8 cellular contexts compared by ENCODE assay signal in the genomic region with DNA sequence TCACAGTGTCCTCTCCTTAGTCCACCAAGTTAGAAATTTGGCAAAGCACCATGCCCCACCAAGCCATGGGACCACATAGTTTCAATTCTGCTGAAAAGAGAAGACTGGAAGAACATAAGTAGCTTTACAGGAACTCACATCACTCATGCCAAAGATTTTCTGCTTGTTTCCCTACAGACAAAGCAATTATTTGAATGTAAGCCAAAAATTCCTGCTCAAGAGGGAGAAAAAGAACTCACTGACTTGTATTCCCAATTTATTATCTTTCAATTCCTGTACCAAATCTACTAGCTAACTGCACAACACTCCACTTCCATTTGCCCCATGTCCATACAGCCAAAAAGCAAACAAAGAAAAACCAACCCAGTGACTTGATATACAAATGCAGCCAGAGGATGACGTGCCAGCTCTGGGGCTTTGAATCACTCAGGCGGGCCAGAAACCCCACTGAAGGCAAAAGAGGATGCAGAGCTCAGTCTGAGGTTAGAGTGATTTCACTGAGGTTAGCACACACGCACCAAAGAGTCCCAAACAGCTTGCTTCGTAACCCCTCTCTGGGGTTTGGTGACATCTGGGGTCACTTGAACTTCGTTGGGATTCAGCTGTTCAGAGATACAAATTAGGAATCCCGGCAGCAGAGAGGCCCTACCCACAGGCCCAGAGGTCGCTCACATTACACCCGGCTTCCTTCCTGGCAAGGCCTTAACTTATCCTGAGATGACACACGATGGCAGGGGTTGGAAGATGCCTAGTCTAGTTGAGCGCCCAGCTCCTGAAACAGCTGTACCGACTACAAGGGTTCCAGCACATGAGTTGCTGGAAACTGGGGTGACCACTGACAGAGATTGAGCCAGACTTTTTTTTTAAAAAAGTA. TPM values are rescaled to one million over a fixed set of nuclear protein-coding genes. Genes with fewer than 3 reads are reported as not detected.
DNase-seq lines count a peak whose midpoint lies in the region; ATAC-seq and TF ChIP-seq lines count a peak whose summit lies in the region.

No MANE protein-coding gene starts in this region.

- POLR2A ChIA-PET in CD4-positive, alpha-beta T cell (lab: Charles Lee), result interaction anchor here (0.6 to 2.7 kb wide), 27 partner anchors 9 to 1306 kb away, joined by 3 to 37 read pairs (median 4); partner anchors contain the start of genes CAPN7, DPH3 and OXNAD1

- H3K36me3 Mint-ChIP-seq in CD4-positive, alpha-beta T cell (ENCODE audit: low read depth), result peaks cover 18% of the 10 kb centered on the region

- peak overlapping the region; percentile 74 for H3K4me3 ChIP-seq in coronary artery

- H3K4me1 Mint-ChIP-seq in CD4-positive, alpha-beta T cell (ENCODE audit: low read depth), result peaks cover 84% of the 10 kb centered on the region

- CTCF ChIA-PET in CD4-positive, alpha-beta T cell (lab: Charles Lee), result interaction anchor here (0.8 to 2.1 kb wide), 19 partner anchors 14 to 247 kb away, joined by 3 to 8 read pairs (median 4); partner anchors contain the start of genes DPH3 and OXNAD1

- H3K27me3 Mint-ChIP-seq in CD4-positive, alpha-beta T cell, result no peaks in the 10 kb centered on the region

- TF ChIP-seq CTCF in CD4-positive, alpha-beta T cell (IDR thresholded peaks at IDR 0.05), result no peak
- TF ChIP-seq CTCF in coronary artery (IDR thresholded peaks at IDR 0.05), result no peak

- ATAC-seq in CD4-positive, alpha-beta T cell (ENCODE audit: poor library complexity), result peak; percentile 83
- ATAC-seq in GM19452 (IDR thresholded peaks at IDR 0.05; ENCODE audit: unreplicated experiment) (peak; percentile 47), HG03521 (IDR thresholded peaks at IDR 0.05; ENCODE audit: unreplicated experiment) (peak; percentile 50)

- H3K9me3 ChIP-seq in CD4-positive, alpha-beta T cell (ENCODE audit: control insufficient read depth, low read length), result no peaks in the 10 kb centered on the region

- H3K27ac Mint-ChIP-seq in CD4-positive, alpha-beta T cell, result peak overlapping the region; percentile 89

- DNase-seq in CD4-positive, alpha-beta T cell, result peak; percentile 57 to 86 (median 64)
- peak; percentile 69 for DNase-seq in activated CD4-positive, CD25-positive, alpha-beta regulatory T cell treated with anti-CD3 and anti-CD28 coated beads, Interleukin-2, amount 50 U/mL, for 72 hours
- DNase-seq in coronary artery (ENCODE audit: low spot score) (no peak), mucosa of gallbladder (ENCODE audit: low spot score) (peak; percentile 41), SW480 (ENCODE audit: low spot score) (no peak)
- DNase-seq in stimulated activated CD8-positive, alpha-beta memory T cell treated with anti-CD3 and anti-CD28 coated beads, Interleukin-7, amount 100 ng/mL, for 24 hours (ENCODE audit: low read depth), result peak; percentile 48

- H3K27me3 ChIP-seq in CD4-positive, alpha-beta T cell (ENCODE audit: control insufficient read depth, insufficient read depth, low read length), result no peaks in the 10 kb centered on the region

- peak overlapping the region; percentile 91 for H3K4me3 Mint-ChIP-seq in CD4-positive, alpha-beta T cell

- intact Hi-C loops in CD4-positive, alpha-beta T cell (cut with DNase I, micrococcal nuclease), result loop anchor here (1.0 to 2.0 kb wide), 7 partner anchors 25 to 221 kb away; no protein-coding TSS in a partner anchor

- H3K27ac ChIP-seq in CD4-positive, alpha-beta T cell (ENCODE audit: low read depth, low read length), result peak overlapping the region; percentile 85
- H3K27ac ChIP-seq in coronary artery, result peak overlapping the region; percentile 8 to 64

- no peaks in the 10 kb centered on the region for H3K9me3 Mint-ChIP-seq in CD4-positive, alpha-beta T cell

RNA-seq across cellular contexts. Expression of gene RFTN1, which starts 1.7 kb away (rescaled TPM):
- 10 to 100 TPM; 55.7 to 56.4 TPM for total RNA-seq in CD4-positive, alpha-beta T cell
- 11.4 TPM for total RNA-seq in mucosa of gallbladder

Comparison
In these comparisons a context has a peak if more than half of its experiments do, and no peak if none do; other contexts are left out.
1. DNase-seq: peak in CD4-positive, alpha-beta T cell (10 of 10), activated CD4-positive, CD25-positive, alpha-beta regulatory T cell treated with anti-CD3 and anti-CD28 coated beads, Interleukin-2, amount 50 U/mL, for 72 hours (single experiment), mucosa of gallbladder (single experiment) and stimulated activated CD8-positive, alpha-beta memory T cell treated with anti-CD3 and anti-CD28 coated beads, Interleukin-7, amount 100 ng/mL, for 24 hours (single experiment); none in coronary artery (single experiment) and SW480 (single experiment).
2. Peak in every context shown above with its lines, with median percentiles within 50 percentile points of each other: ATAC-seq.